ENCODE assay signal across 17 cellular contexts in the genomic region with DNA sequence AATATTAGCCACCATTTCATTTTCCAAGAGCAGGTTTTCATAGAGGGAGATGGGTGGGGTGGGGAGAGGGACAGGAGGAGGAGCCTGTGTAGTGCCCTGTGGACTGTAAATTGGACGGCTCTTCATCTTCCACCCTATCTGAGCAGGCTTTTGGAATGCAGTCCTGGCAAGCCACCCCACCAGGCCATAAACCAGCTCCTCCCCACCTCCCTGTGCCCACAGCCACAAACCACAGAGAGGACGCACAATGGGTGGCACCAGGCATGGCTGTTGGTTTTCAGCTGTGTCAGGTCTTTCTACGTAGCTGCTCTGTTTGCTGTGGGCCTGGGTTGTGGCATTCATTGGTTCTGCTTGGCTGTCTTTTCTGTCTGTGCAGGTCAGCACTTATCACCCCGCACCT. TPM values are rescaled to one million over a fixed set of nuclear protein-coding genes. Genes with fewer than 3 reads are reported as not detected.
A peak's percentile ranks its signal among the peaks of the same experiment; 100 is the strongest.
DNase-seq lines count a peak whose midpoint lies in the region; ATAC-seq and TF ChIP-seq lines count a peak whose summit lies in the region.
"Had no signal": no experiment of that assay in that cellular context is flagged by ENCODE, and none has a peak within 500 bp of the region (broad histone marks: within the 10 kb centered on the region; RNA-seq: fewer than 3 reads in every experiment).

No MANE protein-coding gene starts in this region.

- DNase-seq in Daoy (ENCODE audit: low read depth) (peak; percentile 65), NCI-H2029 (lab: John Stamatoyannopoulos, UW) (peak; percentile 10), heart left ventricle (peak in 1 of 5 donors; percentile 50), prostate gland (ENCODE audit: low spot score) (peak; percentile 29), activated gamma-delta T cell (lab: John Stamatoyannopoulos, UW) (no peak), caudate nucleus (lab: John Stamatoyannopoulos, UW) (no peak), dorsolateral prefrontal cortex (no peak)
- DNase-seq: cortex of kidney; glutamatergic neuron; Karpas-422; NCI-H1694 treated with DMSO at 0.1 percent for 48 hours; NCI-H510A treated with DMSO at 0.1 percent for 48 hours; ovary; stimulated activated naive CD4-positive, alpha-beta T cell treated with Interleukin-2 at 50 U/mL for 16 hours had no signal

- H3K4me3 ChIP-seq in heart left ventricle (no peak overlapping the region), prostate gland (no peak overlapping the region), dorsolateral prefrontal cortex (no peak overlapping the region)
- H3K4me3 ChIP-seq: ovary had no signal

- no peaks in the 10 kb centered on the region for H3K9me3 ChIP-seq in heart left ventricle
- no peaks in the 10 kb centered on the region for H3K9me3 ChIP-seq in prostate gland
- H3K9me3 ChIP-seq: ovary had no signal

- H3K36me3 ChIP-seq in heart left ventricle (no peaks in the 10 kb centered on the region), prostate gland (no peaks in the 10 kb centered on the region)
- H3K36me3 ChIP-seq: ovary had no signal

- ATAC-seq in heart left ventricle: peak; percentile 49 to 84 (median 78)
- ATAC-seq in GM21825 (IDR thresholded peaks at IDR 0.05; ENCODE audit: unreplicated experiment): no peak
- ATAC-seq: WTC11 had no signal

- H3K4me1 ChIP-seq in heart left ventricle (peaks cover 0 to 7% (median 0%) of the 10 kb centered on the region in 12 donors), prostate gland (replicated peaks) (peaks cover 4% of the 10 kb centered on the region)

- intact Hi-C loops in heart left ventricle (cut with DNase I): loop anchor here (5.0 to 10.0 kb wide), 9 partner anchors 113 to 1845 kb away; a partner anchor contains a TSS
- intact Hi-C loops in prostate gland (cut with DNase I): loop anchor here (5.0 to 10.0 kb wide), 2 partner anchors 363 to 1845 kb away; no protein-coding TSS in a partner anchor
- intact Hi-C loops in dorsolateral prefrontal cortex (cut with DNase I): loop anchor here in 1 of 2 donors (5.0 kb wide), 1 partner anchor 215 kb away; no protein-coding TSS in a partner anchor

- H3K27me3 ChIP-seq in heart left ventricle: no peaks in the 10 kb centered on the region
- H3K27me3 ChIP-seq in prostate gland (replicated peaks; ENCODE audit: insufficient read depth): no peaks in the 10 kb centered on the region
- H3K27me3 ChIP-seq in dorsolateral prefrontal cortex: no peaks in the 10 kb centered on the region
- H3K27me3 ChIP-seq: ovary had no signal

- TF ChIP-seq POLR2A in heart left ventricle (IDR thresholded peaks at IDR 0.05): no peak
- no peak for TF ChIP-seq POLR2A in prostate gland (IDR thresholded peaks at IDR 0.05)

- H3K27ac ChIP-seq in heart left ventricle: peak overlapping the region in 1 of 12 donors; percentile 40
- H3K27ac ChIP-seq in prostate gland: no peak overlapping the region
- no peak overlapping the region for H3K27ac ChIP-seq in caudate nucleus (ENCODE audit: low read depth, low read length)
- no peak overlapping the region for H3K27ac ChIP-seq in dorsolateral prefrontal cortex
- H3K27ac ChIP-seq: ovary had no signal

- no peak for TF ChIP-seq CTCF in heart left ventricle (IDR thresholded peaks at IDR 0.05)
- no peak for TF ChIP-seq CTCF in prostate gland (IDR thresholded peaks at IDR 0.05)
- TF ChIP-seq CTCF in dorsolateral prefrontal cortex (IDR thresholded peaks at IDR 0.05 in 54 of 56, conservative IDR thresholded peaks at IDR 0.05 in 2 of 56; ENCODE audit: low read depth in 1 of 56, partially characterized antibody in 56 of 56): no peak

- WGBS in heart left ventricle, 4 donors: 52 to 66% (median 63%) methylated on average over 3 to 4 of the region's 4 CpGs
- WGBS in prostate gland: 43% methylated on average over 4 of the region's 4 CpGs

RNA-seq across cellular contexts. Expression of a gene that starts 58.0 kb away (rescaled TPM):
- 0.83 and 0.91 TPM in 2 replicates for total RNA-seq in Daoy (2014; rRNA removed; shearing (Covaris generic))
- total RNA-seq in heart left ventricle (under 1 TPM in 1 of 9 donors, not detected in 8; 0.59 TPM), prostate gland (not detected), dorsolateral prefrontal cortex (1 to 10 TPM in 106 of 120 experiments, under 1 TPM in 6, not detected in 8; 0.82 to 8.0 (median 2.1) TPM)
- polyA plus RNA-seq in heart left ventricle: not detected
- total RNA-seq: epithelial cell of proximal tubule had no signal
- polyA plus RNA-seq: ovary had no signal

Comparison
In these comparisons a context has a peak if more than half of its experiments do, and no peak if none do; other contexts are left out.
1. DNase-seq: peak in Daoy (single experiment), NCI-H2029 (single experiment) and prostate gland (single experiment); none in activated gamma-delta T cell (single experiment), caudate nucleus (0 of 61) and dorsolateral prefrontal cortex (0 of 10).